11 cellular contexts compared by ENCODE assay signal in genomic region chr10:6864142-6864541, GRCh38.
"Had no signal": no experiment of that assay in that cellular context is flagged by ENCODE, and none has a peak within 500 bp of the region (broad histone marks: within the 10 kb centered on the region; RNA-seq: fewer than 3 reads in every experiment).

No MANE protein-coding gene starts in this region.

- DNase-seq: GM23248, GOT3, H7, H9, HCEC 1CT, HFFc6 had no signal

- H3K4me1 ChIP-seq: HAP-1 had no signal

- H3K27ac Mint-ChIP-seq: GM23338, H9, HFFc6 had no signal

- H3K9me3 Mint-ChIP-seq: HFFc6 had no signal

- H3K9me3 ChIP-seq: HAP-1 had no signal

- H2AFZ ChIP-seq: GM23248 had no signal

- H3K9ac ChIP-seq: GM23248 had no signal

- H3K4me2 ChIP-seq: GM23338 had no signal

- H3K4me3 Mint-ChIP-seq: GM23338, H9, HFFc6 had no signal

- H3K36me3 ChIP-seq: HAP-1 had no signal

- ATAC-seq: GM23338, HCT116 had no signal

- H3K27ac ChIP-seq: GM23248 had no signal

- H3K4me3 ChIP-seq: GM23248, GM23338, HAP-1 had no signal

- FAIRE-seq: H1, H54 had no signal
